28 cellular contexts compared by ENCODE assay signal in genomic region chr3:2568929-2569328, GRCh38.
"Had no signal": no experiment of that assay in that cellular context is flagged by ENCODE, and none has a peak within 500 bp of the region (broad histone marks: within the 10 kb centered on the region; RNA-seq: fewer than 3 reads in every experiment).

No MANE protein-coding gene starts in this region.

- ATAC-seq: esophagus mucosa; heart right ventricle; natural killer cell; stimulated activated effector memory CD8-positive, alpha-beta T cell treated with anti-CD3 and anti-CD28 coated beads, Interleukin-12 subunit alpha, Interleukin-12 subunit beta, amount 100 ng/mL, for 72 hours had no signal

- FAIRE-seq: astrocyte, TTC549, urothelium cell line had no signal

- H3K9me3 ChIP-seq: heart right ventricle, left ventricle myocardium inferior, thoracic aorta had no signal

- H3K36me3 ChIP-seq: brain microvascular endothelial cell, heart right ventricle, left ventricle myocardium inferior, thoracic aorta had no signal

- H3K4me1 ChIP-seq: heart right ventricle, left ventricle myocardium inferior had no signal

- H3K27me3 ChIP-seq: brain microvascular endothelial cell, heart right ventricle had no signal

- DNase-seq: activated CD4-positive, alpha-beta memory T cell treated with anti-CD3 and anti-CD28 coated beads for 36 hours; activated CD4-positive, alpha-beta T cell treated with anti-CD3 and anti-CD28 coated beads, Interleukin-2, amount 10 ng/mL, durations not matched to agents 24 days and 14 days; activated CD4-positive, CD25-positive, alpha-beta regulatory T cell treated with anti-CD3 and anti-CD28 coated beads, Interleukin-2, amount 50 U/mL, for 72 hours; activated CD8-positive, alpha-beta memory T cell treated with anti-CD3 and anti-CD28 coated beads, Interleukin-2, amount 50 U/mL, for 48 hours; activated gamma-delta T cell; activated naive CD4-positive, alpha-beta T cell treated with anti-CD3 and anti-CD28 coated beads, Interleukin-2, amount 50 U/mL, for 16 hours; activated T-cell treated with anti-CD3 and anti-CD28 coated beads, Interleukin-2, amount 50 U/mL, for 24 hours; amniotic stem cell; brain microvascular endothelial cell; cortex of kidney; endodermal cell; foreskin fibroblast; heart right ventricle; left ventricle myocardium inferior; mesendoderm; natural killer cell; stimulated activated CD4-positive, alpha-beta T cell treated with anti-CD3 and anti-CD28 coated beads, Interleukin-12 subunit alpha, Interleukin-12 subunit beta, amount 100 ng/mL, for 4 hours; stimulated activated CD4-positive, alpha-beta T cell treated with anti-CD3 and anti-CD28 coated beads, Interleukin-4, amount 100 ng/mL, for 24 hours; T-helper 9 cell; trophoblast cell had no signal

- H3K27ac ChIP-seq: brain microvascular endothelial cell, heart right ventricle, left ventricle myocardium inferior, skin epidermis, thoracic aorta had no signal

- H3K4me3 ChIP-seq: heart right ventricle, left ventricle myocardium inferior, lung, skin epidermis, thoracic aorta had no signal
